In genomic region chr11:71240061-71240690, GRCh38 we compare ENCODE assay signal across 1 cellular context.
TF ChIP-seq lines count a peak whose summit lies in the region.

No MANE protein-coding gene starts in this region.

TF ChIP-seq in WTC11, 78 proteins besides CTCF, POLR2A, EP300 and RAD21 (continued from another document):
- TF ChIP-seq ZNF512 (CRISPR knock-in tag; IDR thresholded peaks at IDR 0.05; ENCODE audit: borderline replicate concordance) (no peak), ZBTB43 (CRISPR knock-in tag; IDR thresholded peaks at IDR 0.05) (no peak), ATF3 (CRISPR knock-in tag; conservative IDR thresholded peaks at IDR 0.05) (no peak), E2F5 (CRISPR knock-in tag; IDR thresholded peaks at IDR 0.05) (no peak), NR2C2 (CRISPR knock-in tag; IDR thresholded peaks at IDR 0.05) (no peak)
